ENCODE assay signal across 10 cellular contexts in the genomic region with DNA sequence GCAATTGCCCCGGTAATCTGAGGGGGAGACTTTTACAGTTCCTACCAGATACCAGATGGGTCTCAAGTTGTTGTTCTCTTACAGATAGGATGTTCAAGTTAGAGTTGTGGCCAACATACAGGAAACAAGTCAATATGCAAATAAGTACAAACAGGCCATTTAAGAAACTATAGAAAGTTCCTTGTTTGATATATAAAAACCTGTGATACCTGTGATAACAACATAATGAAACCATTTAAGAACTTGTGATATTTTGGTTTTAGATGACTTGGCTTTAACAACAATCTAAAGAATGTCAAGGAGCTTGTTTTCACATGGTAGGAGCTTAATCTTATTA. TPM values are rescaled to one million over a fixed set of nuclear protein-coding genes. Genes with fewer than 3 reads are reported as not detected.
DNase-seq lines count a peak whose midpoint lies in the region; ATAC-seq, FAIRE-seq and TF ChIP-seq lines count a peak whose summit lies in the region.
"Had no signal": no experiment of that assay in that cellular context is flagged by ENCODE, and none has a peak within 500 bp of the region (broad histone marks: within the 10 kb centered on the region; RNA-seq: fewer than 3 reads in every experiment).

No MANE protein-coding gene starts in this region.

- no peak for FAIRE-seq in frontal cortex (lab: Jason Lieb, UNC)

- ATAC-seq in GM21619 (IDR thresholded peaks at IDR 0.05; ENCODE audit: unreplicated experiment) = peak; percentile 59
- peak; percentile 57 for ATAC-seq in mucosa of descending colon

- peak; percentile 39 for DNase-seq in GM13976 (ENCODE audit: low spot score)
- DNase-seq in OCI-LY7 (ENCODE audit: low spot score) = peak; percentile 48
- no peak for DNase-seq in mucosa of descending colon
- DNase-seq in H7 = no peak
- DNase-seq in RWPE1 (ENCODE audit: low spot score) = no peak
- DNase-seq in frontal cortex (ENCODE audit: low spot score in 2 of 2) = no peak
- DNase-seq in posterior cingulate gyrus = no peak
- DNase-seq: NCI-H2171 had no signal

- POLR2A ChIA-PET in OCI-LY7 (lab: Charles Lee) (interaction anchor here (0.6 to 1.5 kb wide), 5 partner anchors 10 to 56 kb away, joined by 3 to 8 read pairs (median 5); no protein-coding TSS in a partner anchor), RWPE1 (lab: Yijun Ruan, JAX; ENCODE audit: low non-redundant PET) (no interaction called here)

- H3K36me3 ChIP-seq in OCI-LY7 (ENCODE audit: insufficient read depth, low read length) (peaks cover 84% of the 10 kb centered on the region), mucosa of descending colon (ENCODE audit: low read depth) (no peaks in the 10 kb centered on the region), H7 (replicated peaks; ENCODE audit: control insufficient read depth, insufficient read depth, low read length) (peaks cover 2% of the 10 kb centered on the region)

- no peaks in the 10 kb centered on the region for H4K20me1 ChIP-seq in OCI-LY7 (ENCODE audit: insufficient read depth, low read length)

- no peak overlapping the region for H2AFZ ChIP-seq in OCI-LY7 (ENCODE audit: low read length)

- TF ChIP-seq CTCF in GM13976 (IDR thresholded peaks at IDR 0.05; ENCODE audit: borderline replicate concordance, control extremely low read depth, extremely low read depth, insufficient read depth, missing control alignments) = no peak
- no peak for TF ChIP-seq CTCF in OCI-LY7 (conservative IDR thresholded peaks at IDR 0.05; ENCODE audit: low read length)
- no peak for TF ChIP-seq CTCF in mucosa of descending colon (IDR thresholded peaks at IDR 0.05)
- TF ChIP-seq CTCF in RWPE1 (conservative IDR thresholded peaks at IDR 0.05; ENCODE audit: low read depth) = no peak

- H3K9me2 ChIP-seq in OCI-LY7 (ENCODE audit: insufficient read depth, low read length) = no peaks in the 10 kb centered on the region

- H3K27ac ChIP-seq in OCI-LY7 (ENCODE audit: low read depth, low read length, poor library complexity, severe bottlenecking) (peak overlapping the region; percentile 59), RWPE1 (no peak overlapping the region)
- H3K27ac ChIP-seq: VCaP had no signal

- H3K4me3 ChIP-seq in OCI-LY7 (ENCODE audit: low read depth, low read length, poor library complexity, severe bottlenecking) (peak overlapping the region; percentile 7), mucosa of descending colon (no peak overlapping the region), H7 (ENCODE audit: insufficient read depth, low read depth, low read length) (no peak overlapping the region)

- CTCF ChIA-PET in OCI-LY7 (lab: Charles Lee; ENCODE audit: unreplicated experiment) = no interaction called here
- CTCF ChIA-PET in RWPE1 (lab: Yijun Ruan, JAX) = interaction anchor here (1.1 kb wide), 1 partner anchor 14 kb away, joined by 3 read pairs; no protein-coding TSS in a partner anchor

- intact Hi-C loops in OCI-LY7 (cut with micrococcal nuclease; ENCODE audit: unreplicated experiment) = no loop called here
- intact Hi-C loops in mucosa of descending colon (cut with DNase I, micrococcal nuclease) = no loop called here
- intact Hi-C loops in posterior cingulate gyrus (cut with DNase I) = no loop called here

- H3K9me3 ChIP-seq in OCI-LY7 (ENCODE audit: low read length) = no peaks in the 10 kb centered on the region
- no peaks in the 10 kb centered on the region for H3K9me3 ChIP-seq in mucosa of descending colon

- H3K4me1 ChIP-seq in OCI-LY7 (ENCODE audit: insufficient read depth, low read length, poor library complexity, severe bottlenecking) (peaks cover 19% of the 10 kb centered on the region), mucosa of descending colon (ENCODE audit: low read depth) (peaks cover 16% of the 10 kb centered on the region)

- H3K4me2 ChIP-seq in OCI-LY7 (ENCODE audit: low read length) = peak overlapping the region; percentile 44

- BruUV-seq in OCI-LY7 (replicated peaks; lab: Mats Ljungman, UMichigan) = no TSS peak

- peaks cover 39% of the 10 kb centered on the region; the same call in 1 of the 2 replicates for H3K79me2 ChIP-seq in OCI-LY7 (ENCODE audit: insufficient read depth, low read depth, low read length)

- H3K27me3 ChIP-seq in H7 (ENCODE audit: control insufficient read depth, insufficient read depth, low read length) = no peaks in the 10 kb centered on the region

- in situ Hi-C loops in GM13976 (cut with MboI; ENCODE audit: low sequenced_read_pairs, unreplicated experiment) = no loop called here

RNA-seq across cellular contexts. Expression of gene CDR2, which starts 16.8 kb away (rescaled TPM):
- 33.0 and 62.5 TPM in 2 replicates for total RNA-seq in OCI-LY7 (2014; rRNA removed; shearing (Covaris generic))
- total RNA-seq in OCI-LY7 (2022) (38.3 and 44.0 TPM in 2 replicates), mucosa of descending colon (10 to 100 TPM; 23.8 to 30.4 (median 26.3) TPM), frontal cortex (11.8 TPM)
- 32.7 and 43.2 TPM in 2 replicates for total RNA-seq in H7 (2014; rRNA removed; shearing (Covaris generic))

Comparison
In these comparisons a context has a peak if more than half of its experiments do, and no peak if none do; other contexts are left out.
1. DNase-seq: peak in GM13976 (single experiment) and OCI-LY7 (single experiment); none in mucosa of descending colon (0 of 3), H7 (single experiment), RWPE1 (single experiment), frontal cortex (0 of 2) and posterior cingulate gyrus (0 of 10).